Comparison of ENCODE assay signal across 1 cellular context in the genomic region with DNA sequence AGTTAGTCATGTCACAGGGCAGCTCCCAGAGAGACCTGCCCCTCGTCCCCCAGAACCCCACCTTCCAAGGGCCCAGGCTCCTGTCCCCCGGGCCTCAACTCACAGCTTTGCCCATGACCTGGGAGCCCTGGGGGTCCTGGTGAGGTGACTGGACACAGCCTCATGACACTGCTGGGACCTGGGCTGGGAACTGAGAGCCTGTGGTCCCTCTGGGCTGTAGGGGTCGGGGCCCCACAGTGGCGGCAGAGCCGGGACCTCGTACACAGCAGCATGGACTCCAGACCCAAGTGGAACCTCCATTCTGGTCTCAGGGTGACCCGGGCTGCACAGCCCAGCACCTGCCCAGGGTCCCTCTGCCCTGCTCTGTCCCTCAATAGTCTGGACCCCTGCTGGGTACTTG.
TF ChIP-seq lines count a peak whose summit lies in the region.

No MANE protein-coding gene starts in this region.

TF ChIP-seq in A549, 52 proteins besides CTCF, POLR2A, EP300 and RAD21 (continued from another document):
- TF ChIP-seq MAZ (IDR thresholded peaks at IDR 0.05; ENCODE audit: borderline replicate concordance, low read depth, low read length) (no peak), RNF2 (IDR thresholded peaks at IDR 0.05; ENCODE audit: borderline replicate concordance, low read depth) (no peak), ESRRA (IDR thresholded peaks at IDR 0.05; ENCODE audit: borderline replicate concordance, low read length) (no peak), FOSL2 (IDR thresholded peaks at IDR 0.05) (no peak), FOSL2 (CRISPR knock-in tag; IDR thresholded peaks at IDR 0.05) (no peak), HOXB13 (CRISPR knock-in tag; IDR thresholded peaks at IDR 0.05; ENCODE audit: low read depth) (no peak)
- TF ChIP-seq, protein P1, sequence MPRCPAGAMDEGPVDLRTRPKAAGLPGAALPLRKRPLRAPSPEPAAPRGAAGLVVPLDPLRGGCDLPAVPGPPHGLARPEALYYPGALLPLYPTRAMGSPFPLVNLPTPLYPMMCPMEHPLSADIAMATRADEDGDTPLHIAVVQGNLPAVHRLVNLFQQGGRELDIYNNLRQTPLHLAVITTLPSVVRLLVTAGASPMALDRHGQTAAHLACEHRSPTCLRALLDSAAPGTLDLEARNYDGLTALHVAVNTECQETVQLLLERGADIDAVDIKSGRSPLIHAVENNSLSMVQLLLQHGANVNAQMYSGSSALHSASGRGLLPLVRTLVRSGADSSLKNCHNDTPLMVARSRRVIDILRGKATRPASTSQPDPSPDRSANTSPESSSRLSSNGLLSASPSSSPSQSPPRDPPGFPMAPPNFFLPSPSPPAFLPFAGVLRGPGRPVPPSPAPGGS (IDR thresholded peaks at IDR 0.05), result no peak
